ENCODE assay signal across 23 cellular contexts in genomic region chr12:12473223-12473622, GRCh38.
DNase-seq lines count a peak whose midpoint lies in the region; ATAC-seq and TF ChIP-seq lines count a peak whose summit lies in the region.
"Had no signal": no experiment of that assay in that cellular context is flagged by ENCODE, and none has a peak within 500 bp of the region (broad histone marks: within the 10 kb centered on the region; RNA-seq: fewer than 3 reads in every experiment).

No MANE protein-coding gene starts in this region.

- POLR2A ChIA-PET in CD8-positive, alpha-beta memory T cell (lab: Charles Lee), result interaction anchor here (3.2 kb wide), 1 partner anchor 31 kb away, joined by 13 read pairs; no protein-coding TSS in a partner anchor

- no peaks in the 10 kb centered on the region for H3K9me3 Mint-ChIP-seq in T-helper 2 cell treated with Interferon-gamma antibody and Interleukin-4, amounts not matched to agents 5 μg/mL and 100 μg/mL, for 36 hours
- peaks cover 0 to 2% (median 0%) of the 10 kb centered on the region in 5 donors for H3K9me3 Mint-ChIP-seq in CD8-positive, alpha-beta memory T cell
- no peaks in the 10 kb centered on the region for H3K9me3 Mint-ChIP-seq in activated naive CD8-positive, alpha-beta T cell (ENCODE audit: low read depth)
- H3K9me3 Mint-ChIP-seq in nephron progenitor cell, result peaks cover 38% of the 10 kb centered on the region
- H3K9me3 Mint-ChIP-seq: activated T-cell treated with anti-CD3 and anti-CD28 coated beads, Interleukin-2, amount 50 U/mL, for 4 hours had no signal

- peaks cover 67% of the 10 kb centered on the region for H3K36me3 Mint-ChIP-seq in T-helper 2 cell treated with Interferon-gamma antibody and Interleukin-4, amounts not matched to agents 5 μg/mL and 100 μg/mL, for 36 hours (ENCODE audit: low read depth)
- peaks cover 19 to 75% (median 22%) of the 10 kb centered on the region in 3 donors for H3K36me3 Mint-ChIP-seq in CD8-positive, alpha-beta memory T cell
- H3K36me3 Mint-ChIP-seq in activated naive CD8-positive, alpha-beta T cell, result peaks cover 29% of the 10 kb centered on the region
- peaks cover 87% of the 10 kb centered on the region for H3K36me3 Mint-ChIP-seq in nephron progenitor cell (ENCODE audit: low read depth)

- H3K27ac ChIP-seq in CD8-positive, alpha-beta memory T cell (ENCODE audit: low read depth, low read length), result no peak overlapping the region
- H3K27ac ChIP-seq: SK-N-MC had no signal

- CTCF ChIA-PET in CD8-positive, alpha-beta memory T cell (lab: Charles Lee), result interaction anchor here (1.0 to 4.5 kb wide), 5 partner anchors 12 to 263 kb away, joined by 3 to 24 read pairs (median 8); no protein-coding TSS in a partner anchor

- peaks cover 29% of the 10 kb centered on the region for H3K4me1 ChIP-seq in CD8-positive, alpha-beta memory T cell (ENCODE audit: insufficient read depth, low read length)

- no peak overlapping the region for H3K4me3 Mint-ChIP-seq in T-helper 2 cell treated with Interferon-gamma antibody and Interleukin-4, amounts not matched to agents 5 μg/mL and 100 μg/mL, for 36 hours
- H3K4me3 Mint-ChIP-seq in CD8-positive, alpha-beta memory T cell, result peak overlapping the region in 2 of 7 donors; percentile 5 to 10
- H3K4me3 Mint-ChIP-seq in activated naive CD8-positive, alpha-beta T cell, result peak overlapping the region; percentile 1
- no peak overlapping the region for H3K4me3 Mint-ChIP-seq in nephron progenitor cell
- H3K4me3 Mint-ChIP-seq: activated T-cell treated with anti-CD3 and anti-CD28 coated beads, Interleukin-2, amount 50 U/mL, for 4 hours; B cell had no signal

- no peaks in the 10 kb centered on the region for H3K27me3 ChIP-seq in CD8-positive, alpha-beta memory T cell (ENCODE audit: insufficient read depth, low read length, poor library complexity, severe bottlenecking)
- H3K27me3 ChIP-seq: neutrophil, tibial nerve had no signal

- no peak for TF ChIP-seq CTCF in nephron progenitor cell (IDR thresholded peaks at IDR 0.05)

- no peak for DNase-seq in T-helper 2 cell treated with Interferon-gamma antibody and Interleukin-4, amounts not matched to agents 5 μg/mL and 100 μg/mL, for 36 hours (ENCODE audit: low spot score)
- DNase-seq in T-helper 2 cell (no peak), nephron progenitor cell (no peak), NCI-H748 (lab: John Stamatoyannopoulos, UW; ENCODE audit: unreplicated experiment) (no peak)
- DNase-seq in CD8-positive, alpha-beta memory T cell, result no peak
- DNase-seq: activated CD4-positive, alpha-beta T cell treated with anti-CD3 and anti-CD28 coated beads for 48 hours; activated T-cell treated with anti-CD3 and anti-CD28 coated beads, Interleukin-2, amount 50 U/mL, for 4 hours; anterior cingulate cortex; central memory CD4-positive, alpha-beta T cell; DMS 273 treated with DMSO at 0.1 percent for 48 hours; midbrain; NCI-H1105 treated with DMSO at 0.1 percent for 48 hours; NCI-H2081 treated with DMSO at 0.1 percent for 48 hours; NCI-H446 treated with DMSO at 0.1 percent for 48 hours; stimulated activated CD4-positive, alpha-beta T cell treated with anti-CD3 and anti-CD28 coated beads, Interleukin-12 subunit alpha, Interleukin-12 subunit beta, amount 100 ng/mL, for 4 hours had no signal

- H3K4me1 Mint-ChIP-seq in T-helper 2 cell treated with Interferon-gamma antibody and Interleukin-4, amounts not matched to agents 5 μg/mL and 100 μg/mL, for 36 hours (ENCODE audit: low read depth), result peaks cover 69% of the 10 kb centered on the region
- peaks cover 50 to 73% (median 55%) of the 10 kb centered on the region in 3 donors for H3K4me1 Mint-ChIP-seq in CD8-positive, alpha-beta memory T cell
- peaks cover 51% of the 10 kb centered on the region for H3K4me1 Mint-ChIP-seq in activated naive CD8-positive, alpha-beta T cell (ENCODE audit: low read depth)
- peaks cover 7% of the 10 kb centered on the region for H3K4me1 Mint-ChIP-seq in nephron progenitor cell

- no peaks in the 10 kb centered on the region for H3K27me3 Mint-ChIP-seq in T-helper 2 cell treated with Interferon-gamma antibody and Interleukin-4, amounts not matched to agents 5 μg/mL and 100 μg/mL, for 36 hours (ENCODE audit: low read depth)
- no peaks in the 10 kb centered on the region for H3K27me3 Mint-ChIP-seq in CD8-positive, alpha-beta memory T cell
- H3K27me3 Mint-ChIP-seq in activated naive CD8-positive, alpha-beta T cell, result no peaks in the 10 kb centered on the region
- H3K27me3 Mint-ChIP-seq in nephron progenitor cell (ENCODE audit: low read depth, poor library complexity), result no peaks in the 10 kb centered on the region
- H3K27me3 Mint-ChIP-seq: B cell had no signal

- H3K4me3 ChIP-seq in CD8-positive, alpha-beta memory T cell (ENCODE audit: low read length), result no peak overlapping the region
- H3K4me3 ChIP-seq: SK-N-MC, tibial nerve had no signal

- ATAC-seq in HG03520 (IDR thresholded peaks at IDR 0.05; ENCODE audit: unreplicated experiment) (no peak), HG02870 (IDR thresholded peaks at IDR 0.05; ENCODE audit: unreplicated experiment) (no peak)
- ATAC-seq: activated T-cell treated with anti-CD3 and anti-CD28 coated beads, Interleukin-2, amount 50 U/mL, for 4 hours; left lobe of liver had no signal

- H3K27ac Mint-ChIP-seq in T-helper 2 cell treated with Interferon-gamma antibody and Interleukin-4, amounts not matched to agents 5 μg/mL and 100 μg/mL, for 36 hours, result peak overlapping the region; percentile 95
- H3K27ac Mint-ChIP-seq in CD8-positive, alpha-beta memory T cell, result peak overlapping the region; percentile 57 to 99 (median 95)
- H3K27ac Mint-ChIP-seq in activated naive CD8-positive, alpha-beta T cell, result peak overlapping the region; percentile 62
- H3K27ac Mint-ChIP-seq in nephron progenitor cell, result peak overlapping the region; percentile 60
- H3K27ac Mint-ChIP-seq: B cell had no signal

- peaks cover 11% of the 10 kb centered on the region for H3K36me3 ChIP-seq in CD8-positive, alpha-beta memory T cell (ENCODE audit: insufficient read depth, low read length)

- H3K9me3 ChIP-seq in CD8-positive, alpha-beta memory T cell (ENCODE audit: low read length), result no peaks in the 10 kb centered on the region
- H3K9me3 ChIP-seq: neutrophil, tibial nerve had no signal
